In the genomic region with DNA sequence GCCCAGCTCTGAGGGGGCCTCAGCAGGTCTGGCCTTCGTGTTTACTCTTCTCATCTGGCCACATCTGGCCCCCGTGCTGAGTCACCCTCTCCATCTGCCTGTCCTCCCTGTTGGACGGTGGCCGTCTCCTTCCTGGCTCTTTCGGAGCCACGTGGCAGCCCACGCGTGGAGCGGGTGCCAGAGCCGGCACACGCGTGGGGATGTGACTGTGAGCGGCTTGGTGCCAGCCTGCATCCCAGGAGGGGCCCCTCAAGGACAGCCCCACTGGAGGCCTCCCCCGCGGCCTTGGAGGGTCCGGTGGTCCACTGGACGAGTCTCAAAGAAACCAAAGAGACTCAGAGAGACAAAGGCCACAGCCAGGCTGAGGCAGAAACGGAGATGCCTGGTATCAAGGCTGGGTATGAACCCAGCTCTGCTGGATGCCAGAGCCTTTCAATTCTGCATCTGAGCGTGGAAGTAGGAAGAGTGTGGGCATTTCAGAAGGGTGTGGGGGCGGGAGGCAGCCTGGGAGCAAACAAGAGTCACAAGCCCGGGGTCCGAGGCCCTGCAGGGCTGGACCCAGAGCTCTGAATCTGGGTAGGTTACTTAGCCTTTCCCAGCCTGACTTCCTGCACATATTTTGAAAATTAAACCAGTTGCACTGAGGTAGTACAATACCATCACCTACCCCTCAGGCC, we compare ENCODE assay signal across 23 cellular contexts.
DNase-seq lines count a peak whose midpoint lies in the region; ATAC-seq, FAIRE-seq and TF ChIP-seq lines count a peak whose summit lies in the region.
"Had no signal": no experiment of that assay in that cellular context is flagged by ENCODE, and none has a peak within 500 bp of the region (broad histone marks: within the 10 kb centered on the region; RNA-seq: fewer than 3 reads in every experiment).

No MANE protein-coding gene starts in this region.

- peaks cover 0 to 9% of the 10 kb centered on the region in 2 donors for H3K4me1 Mint-ChIP-seq in effector memory CD8-positive, alpha-beta T cell (ENCODE audit: low read depth in 2 of 2)

- H3K36me3 ChIP-seq in K562 (ENCODE audit: control insufficient read depth, insufficient read depth, low read length), result no peaks in the 10 kb centered on the region
- H3K36me3 ChIP-seq in right lobe of liver, result no peaks in the 10 kb centered on the region
- no peaks in the 10 kb centered on the region for H3K36me3 ChIP-seq in tibial artery
- H3K36me3 ChIP-seq: esophagus squamous epithelium, HAP-1, heart left ventricle, spleen, thoracic aorta had no signal

- H3K9ac ChIP-seq in K562 (ENCODE audit: insufficient read depth in 1 of 2, low read depth in 2 of 2, low read length in 2 of 2), result no peak overlapping the region; a peak in 1 of 4 replicates

- no peak for TF ChIP-seq RAD21 in K562 (CRISPR knock-in tag; conservative IDR thresholded peaks at IDR 0.05 in 1 of 2, IDR thresholded peaks at IDR 0.05 in 1 of 2)

- in situ Hi-C loops in K562 (cut with MboI), result no loop called here

- intact Hi-C loops in K562 (cut with micrococcal nuclease), result no loop called here
- intact Hi-C loops in right lobe of liver (cut with DNase I), result no loop called here
- intact Hi-C loops in tibial artery (cut with DNase I; ENCODE audit: low total_unique reads), result no loop called here

- peaks cover 5% of the 10 kb centered on the region for H4K20me1 ChIP-seq in K562 (replicated peaks; ENCODE audit: control insufficient read depth, insufficient read depth, low read length)

- no peak for FAIRE-seq in K562 (lab: Jason Lieb, UNC)
- FAIRE-seq: bronchial epithelial cell had no signal

- H2AFZ ChIP-seq in K562 (ENCODE audit: low read depth, low read length), result no peak overlapping the region

- no peaks in the 10 kb centered on the region for H3K79me2 ChIP-seq in K562 (ENCODE audit: control insufficient read depth, insufficient read depth, low read length)

- peaks cover 3% of the 10 kb centered on the region for H3K36me3 Mint-ChIP-seq in effector memory CD8-positive, alpha-beta T cell (ENCODE audit: insufficient read depth)
- H3K36me3 Mint-ChIP-seq: immature natural killer cell had no signal

- no TSS peak for BruUV-seq in K562 (replicated peaks; lab: Mats Ljungman, UMichigan)

- H3K9me1 ChIP-seq in K562 (ENCODE audit: control insufficient read depth, insufficient read depth, low read length), result no peaks in the 10 kb centered on the region

- H3K27me3 Mint-ChIP-seq in effector memory CD8-positive, alpha-beta T cell, result peaks cover 62 to 82% of the 10 kb centered on the region in 2 donors

- no peak overlapping the region for H3K27ac Mint-ChIP-seq in effector memory CD8-positive, alpha-beta T cell
- H3K27ac Mint-ChIP-seq: activated T-cell treated with anti-CD3 and anti-CD28 coated beads, Interleukin-2, amount 50 U/mL, for 72 hours; CD4-positive, alpha-beta T cell; immature natural killer cell had no signal

- H3K9me3 Mint-ChIP-seq in effector memory CD8-positive, alpha-beta T cell, result no peaks in the 10 kb centered on the region
- H3K9me3 Mint-ChIP-seq: activated T-cell treated with anti-CD3 and anti-CD28 coated beads, Interleukin-2, amount 50 U/mL, for 72 hours; CD4-positive, alpha-beta T cell; immature natural killer cell had no signal

- CTCF ChIA-PET in K562 (lab: Yijun Ruan, JAX; ENCODE audit: low intra/inter-chr PET ratio), result no interaction called here

- TF ChIP-seq POLR2A in K562 (conservative IDR thresholded peaks at IDR 0.05) (no peak), right lobe of liver (IDR thresholded peaks at IDR 0.05) (no peak)

- no peak overlapping the region for H3K27ac ChIP-seq in K562 (ENCODE audit: extremely low read depth, low read depth, low read length)
- H3K27ac ChIP-seq in right lobe of liver, result no peak overlapping the region
- H3K27ac ChIP-seq in tibial artery, result no peak overlapping the region
- H3K27ac ChIP-seq: esophagus squamous epithelium, heart left ventricle, HL-60, psoas muscle, spleen, thoracic aorta had no signal

- ATAC-seq in K562, result peak; percentile 57; the same call in 2 of the 3 replicates
- no peak for ATAC-seq in right lobe of liver
- ATAC-seq in effector memory CD8-positive, alpha-beta T cell (replicated peaks), result no peak
- ATAC-seq: activated T-cell treated with anti-CD3 and anti-CD28 coated beads, Interleukin-2, amount 50 U/mL, for 72 hours; heart left ventricle; psoas muscle had no signal

- peak; percentile 1 for DNase-seq in activated T-cell treated with anti-CD3 and anti-CD28 coated beads, Interleukin-2, amount 50 U/mL, for 1 hour
- DNase-seq in activated T-cell treated with anti-CD3 and anti-CD28 coated beads for 4 hours (no peak), K562 (ENCODE audit: extremely low read depth in 1 of 4, low spot score in 3 of 4) (peak in 1 of 4 experiments; percentile 19), right lobe of liver (peak in 2 of 3 donors; percentile 36 to 42), tibial artery (peak; percentile 2 to 59), GDM1 (lab: John Stamatoyannopoulos, UW) (no peak), germinal center (ENCODE audit: low spot score) (no peak)
- no peak for DNase-seq in effector memory CD8-positive, alpha-beta T cell
- DNase-seq: activated CD4-positive, alpha-beta T cell treated with anti-CD3 and anti-CD28 coated beads, Interleukin-2, amount 50 U/mL, for 1 hour; activated T-cell treated with anti-CD3 and anti-CD28 coated beads, Interleukin-2, amount 50 U/mL, for 72 hours; DND-41; esophagus squamous epithelium; immature natural killer cell; naive B cell; NCI-H1930 had no signal

- TF ChIP-seq CTCF in K562 (IDR thresholded peaks at IDR 0.05 in 2 of 3, conservative IDR thresholded peaks at IDR 0.05 in 1 of 3; ENCODE audit: insufficient read depth in 2 of 3, low read depth in 1 of 3, low read length in 3 of 3) (no peak), right lobe of liver (IDR thresholded peaks at IDR 0.05) (no peak), tibial artery (IDR thresholded peaks at IDR 0.05) (no peak)

- H3K27me3 ChIP-seq in K562 (ENCODE audit: control insufficient read depth in 2 of 2, insufficient read depth in 2 of 2, low read length in 2 of 2), result peaks cover 61 to 90% of the 10 kb centered on the region in 2 experiments
- H3K27me3 ChIP-seq in right lobe of liver, result no peaks in the 10 kb centered on the region
- H3K27me3 ChIP-seq in tibial artery, result peaks cover 0 to 63% of the 10 kb centered on the region in 2 donors

- no peak overlapping the region for H3K4me2 ChIP-seq in K562 (ENCODE audit: insufficient read depth, low read length)

- peaks cover 0 to 7% of the 10 kb centered on the region in 2 experiments; a peak in 2 of 5 replicates for H3K4me1 ChIP-seq in K562 (replicated peaks in 1 of 2; ENCODE audit: control insufficient read depth in 2 of 2, insufficient read depth in 2 of 2, low read length in 2 of 2)
- H3K4me1 ChIP-seq in right lobe of liver, result no peaks in the 10 kb centered on the region
- H3K4me1 ChIP-seq in tibial artery, result no peaks in the 10 kb centered on the region
- H3K4me1 ChIP-seq: esophagus squamous epithelium, HAP-1, heart left ventricle, psoas muscle, spleen had no signal

- TF ChIP-seq EP300 in K562 (IDR thresholded peaks at IDR 0.05; ENCODE audit: low read length), result no peak

- 2% methylated on average over 21 of the region's 22 CpGs for WGBS in K562 (ENCODE audit: insufficient coverage, low coverage, missing lambda C conversion rate)
- 61% methylated on average over 12 of the region's 22 CpGs for WGBS in right lobe of liver (ENCODE audit: insufficient coverage, low coverage, low lambda C conversion rate, missing lambda C conversion rate)

- POLR2A ChIA-PET in K562 (lab: Yijun Ruan, JAX), result no interaction called here

- H3K9me3 ChIP-seq in K562 (replicated peaks; ENCODE audit: control insufficient read depth, insufficient read depth, low read depth, low read length), result no peaks in the 10 kb centered on the region; the same call in 1 of the 2 replicates
- no peaks in the 10 kb centered on the region for H3K9me3 ChIP-seq in right lobe of liver
- peaks cover 0 to 5% (median 0%) of the 10 kb centered on the region in 3 donors for H3K9me3 ChIP-seq in tibial artery
- H3K9me3 ChIP-seq: esophagus squamous epithelium, HAP-1, psoas muscle, thoracic aorta had no signal

- H3K4me3 ChIP-seq in K562 (no peak overlapping the region), right lobe of liver (no peak overlapping the region), tibial artery (no peak overlapping the region)
- H3K4me3 ChIP-seq: esophagus squamous epithelium, HAP-1, heart left ventricle, psoas muscle, spleen, thoracic aorta had no signal

- H3K4me3 Mint-ChIP-seq in effector memory CD8-positive, alpha-beta T cell, result no peak overlapping the region
- H3K4me3 Mint-ChIP-seq: activated T-cell treated with anti-CD3 and anti-CD28 coated beads, Interleukin-2, amount 50 U/mL, for 72 hours; CD4-positive, alpha-beta T cell; immature natural killer cell; naive B cell had no signal

TF ChIP-seq in K562, 482 proteins besides CTCF, POLR2A, EP300 and RAD21 (continues in another document):
- TF ChIP-seq TEAD4 (IDR thresholded peaks at IDR 0.05; ENCODE audit: low read length), result no peak
- no peak for TF ChIP-seq TEAD4 (CRISPR knock-in tag; IDR thresholded peaks at IDR 0.05; ENCODE audit: borderline replicate concordance)
- no peak for TF ChIP-seq PCBP1 (IDR thresholded peaks at IDR 0.05; ENCODE audit: low read depth, low read length, poor library complexity, severe bottlenecking)
- TF ChIP-seq LCOR (CRISPR knock-in tag; IDR thresholded peaks at IDR 0.05), result no peak
- TF ChIP-seq HDAC2 (IDR thresholded peaks at IDR 0.05), result no peak
- no peak for TF ChIP-seq RBBP5 (IDR thresholded peaks at IDR 0.05; ENCODE audit: borderline replicate concordance, insufficient read depth, low read length, poor library complexity, severe bottlenecking)
- TF ChIP-seq, protein P1, sequence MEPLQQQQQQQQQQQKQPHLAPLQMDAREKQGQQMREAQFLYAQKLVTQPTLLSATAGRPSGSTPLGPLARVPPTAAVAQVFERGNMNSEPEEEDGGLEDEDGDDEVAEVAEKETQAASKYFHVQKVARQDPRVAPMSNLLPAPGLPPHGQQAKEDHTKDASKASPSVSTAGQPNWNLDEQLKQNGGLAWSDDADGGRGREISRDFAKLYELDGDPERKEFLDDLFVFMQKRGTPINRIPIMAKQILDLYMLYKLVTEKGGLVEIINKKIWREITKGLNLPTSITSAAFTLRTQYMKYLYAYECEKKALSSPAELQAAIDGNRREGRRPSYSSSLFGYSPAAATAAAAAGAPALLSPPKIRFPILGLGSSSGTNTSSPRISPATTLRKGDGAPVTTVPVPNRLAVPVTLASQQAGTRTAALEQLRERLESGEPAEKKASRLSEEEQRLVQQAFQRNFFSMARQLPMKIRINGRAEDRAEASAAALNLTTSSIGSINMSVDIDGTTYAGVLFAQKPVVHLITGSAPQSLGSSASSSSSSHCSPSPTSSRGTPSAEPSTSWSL (CRISPR knock-in tag; IDR thresholded peaks at IDR 0.05; ENCODE audit: borderline replicate concordance), result no peak
- TF ChIP-seq PTRF (tag; IDR thresholded peaks at IDR 0.05), result no peak

Comparison
In these comparisons a context has a peak if more than half of its experiments do, and no peak if none do; other contexts are left out.
1. DNase-seq: peak in activated T-cell treated with anti-CD3 and anti-CD28 coated beads, Interleukin-2, amount 50 U/mL, for 1 hour (single experiment), right lobe of liver (2 of 3) and tibial artery (2 of 2); none in activated T-cell treated with anti-CD3 and anti-CD28 coated beads for 4 hours (single experiment), GDM1 (single experiment), effector memory CD8-positive, alpha-beta T cell (0 of 3) and germinal center (single experiment).